In the genomic region with DNA sequence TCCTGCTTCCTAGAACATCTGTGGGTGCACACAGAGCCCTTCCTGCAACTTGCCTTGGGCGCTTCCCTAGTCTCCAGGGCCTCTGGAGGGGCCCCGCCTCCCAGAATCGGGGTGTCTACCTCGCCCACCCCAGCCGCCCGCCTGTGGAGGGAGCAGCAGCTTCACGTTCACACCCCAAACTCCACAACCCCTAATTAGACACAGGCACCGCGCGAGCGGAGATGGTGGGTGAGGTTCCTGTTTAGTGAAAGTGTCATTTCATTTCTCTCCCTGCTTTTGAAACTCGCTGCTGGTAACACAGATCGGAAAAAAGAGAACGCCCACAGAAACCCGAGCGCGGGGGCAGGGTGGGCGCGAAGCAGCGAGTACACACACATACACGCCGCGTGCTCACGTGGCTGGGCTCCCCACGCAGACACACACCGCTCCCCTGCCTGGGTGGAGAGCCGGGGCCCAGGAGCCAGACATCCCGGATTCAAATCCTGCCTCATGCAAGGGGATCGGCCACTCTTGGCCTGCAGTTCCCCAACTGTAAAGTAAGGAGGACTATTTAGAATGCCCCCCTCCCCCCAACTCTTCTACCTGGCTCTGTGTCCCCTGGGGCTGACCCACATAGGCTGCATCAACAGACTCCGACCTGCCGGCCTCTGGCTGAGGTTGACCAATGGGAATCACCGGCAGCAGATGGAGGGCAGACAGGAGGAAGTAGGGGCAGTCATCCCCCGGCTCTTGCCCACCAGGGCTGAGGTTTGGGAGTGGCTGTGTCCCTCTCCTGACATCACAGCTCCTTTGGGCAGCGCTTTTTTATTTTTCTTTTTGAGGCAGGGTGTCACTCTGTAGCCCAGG, we compare ENCODE assay signal across 9 cellular contexts.
DNase-seq lines count a peak whose midpoint lies in the region; ATAC-seq, FAIRE-seq and TF ChIP-seq lines count a peak whose summit lies in the region.
"Had no signal": no experiment of that assay in that cellular context is flagged by ENCODE, and none has a peak within 500 bp of the region (broad histone marks: within the 10 kb centered on the region; RNA-seq: fewer than 3 reads in every experiment).

No MANE protein-coding gene starts in this region.

- no peak for TF ChIP-seq POLR2A in H54 (IDR thresholded peaks at IDR 0.05; ENCODE audit: low read depth, low read length)

- no peak for FAIRE-seq in H54 (lab: Jason Lieb, UNC)

- ATAC-seq in HG02870 (IDR thresholded peaks at IDR 0.05; ENCODE audit: unreplicated experiment) (no peak), HG03439 (IDR thresholded peaks at IDR 0.05; ENCODE audit: unreplicated experiment) (no peak)

- DNase-seq in Kasumi-1 (lab: John Stamatoyannopoulos, UW) (peak; percentile 26 to 36), left kidney (ENCODE audit: low read depth, low spot score) (peak; percentile 62), H54 (ENCODE audit: insufficient read length, low spot score) (no peak), SHP77 (lab: John Stamatoyannopoulos, UW) (no peak)
- DNase-seq in activated CD8-positive, alpha-beta memory T cell treated with anti-CD3 and anti-CD28 coated beads, Interleukin-2, amount 50 U/mL, for 4 hours = peak; percentile 84
- DNase-seq in stimulated activated CD8-positive, alpha-beta memory T cell treated with anti-CD3 and anti-CD28 coated beads, Interleukin-4, amount 100 ng/mL, for 4 hours (ENCODE audit: low read depth in 2 of 2, low spot score in 1 of 2) = peak; percentile 69 to 83
- DNase-seq: NCI-H1105 treated with DMSO at 0.1 percent for 48 hours had no signal

Comparison
In these comparisons a context has a peak if more than half of its experiments do, and no peak if none do; other contexts are left out.
1. DNase-seq: peak in Kasumi-1 (2 of 2), activated CD8-positive, alpha-beta memory T cell treated with anti-CD3 and anti-CD28 coated beads, Interleukin-2, amount 50 U/mL, for 4 hours (single experiment), left kidney (single experiment) and stimulated activated CD8-positive, alpha-beta memory T cell treated with anti-CD3 and anti-CD28 coated beads, Interleukin-4, amount 100 ng/mL, for 4 hours (2 of 2); none in H54 (single experiment) and SHP77 (0 of 2).